ENCODE assay signal across 17 cellular contexts in the genomic region with DNA sequence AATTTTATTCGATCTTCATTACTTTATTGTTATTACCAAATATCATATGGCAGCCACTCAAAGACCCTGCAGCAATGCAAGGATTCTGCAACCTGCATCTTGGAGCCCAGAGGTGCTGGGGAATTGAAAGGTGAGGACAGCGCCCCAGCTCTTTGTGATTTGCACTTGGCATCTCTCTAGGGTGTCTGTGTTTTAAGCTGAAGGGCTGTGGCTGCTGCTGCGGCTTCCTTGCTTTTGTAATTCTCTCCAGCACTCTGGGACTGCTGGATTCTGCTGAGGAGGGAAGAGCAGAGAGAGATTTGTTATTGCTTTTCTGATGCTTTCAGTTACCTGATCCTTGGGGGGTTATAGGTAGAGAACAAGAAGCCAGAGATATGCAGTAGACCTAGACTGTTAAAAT.
DNase-seq lines count a peak whose midpoint lies in the region; ATAC-seq and TF ChIP-seq lines count a peak whose summit lies in the region.
"Had no signal": no experiment of that assay in that cellular context is flagged by ENCODE, and none has a peak within 500 bp of the region (broad histone marks: within the 10 kb centered on the region; RNA-seq: fewer than 3 reads in every experiment).

No MANE protein-coding gene starts in this region.

- no peaks in the 10 kb centered on the region for H3K79me2 ChIP-seq in DND-41 (ENCODE audit: insufficient read depth, low read length)

- peaks cover 29% of the 10 kb centered on the region for H3K4me1 ChIP-seq in DND-41 (ENCODE audit: insufficient read depth, low read length)
- H3K4me1 ChIP-seq in A673 (ENCODE audit: insufficient read depth, low read length, poor library complexity, severe bottlenecking) = no peaks in the 10 kb centered on the region

- no TSS peak for BruUV-seq in A673 (replicated peaks; lab: Mats Ljungman, UMichigan)

- DNase-seq in DND-41 (no peak), H7 (peak; percentile 10), iPS-NIHi11 (ENCODE audit: low spot score) (peak; percentile 14), cerebellum (ENCODE audit: low spot score) (no peak), NCI-H2081 (lab: John Stamatoyannopoulos, UW) (no peak), A673 (ENCODE audit: low spot score) (no peak)
- DNase-seq: AML-193; Calu3; CD8-positive, alpha-beta T cell; DMS79 treated with DMSO at 0.1 percent for 48 hours; EL; GM23248; HFFc6; IMR-90 had no signal

- H3K27ac ChIP-seq in DND-41 (ENCODE audit: low read length) (peak overlapping the region; percentile 80; the same call in 1 of the 2 replicates), A673 (ENCODE audit: low read depth, low read length, poor library complexity, severe bottlenecking) (no peak overlapping the region)
- H3K27ac ChIP-seq: GM23248, HL-60 had no signal

- POLR2A ChIA-PET in A673 (lab: Charles Lee; ENCODE audit: low non-redundant PET) = no interaction called here

- TF ChIP-seq CTCF in DND-41 (IDR thresholded peaks at IDR 0.05; ENCODE audit: borderline replicate concordance, extremely low read depth, low read length, poor library complexity, severe bottlenecking) (no peak), A673 (conservative IDR thresholded peaks at IDR 0.05; ENCODE audit: low read depth, low read length) (no peak)

- intact Hi-C loops in A673 (cut with micrococcal nuclease; ENCODE audit: unreplicated experiment) = no loop called here

- H3K4me2 ChIP-seq in DND-41 (ENCODE audit: insufficient read depth, low read length) = no peak overlapping the region

- H3K9me3 ChIP-seq in DND-41 (ENCODE audit: insufficient read depth, low read length, severe bottlenecking) = no peaks in the 10 kb centered on the region
- H3K9me3 ChIP-seq in A673 (ENCODE audit: low read depth, low read length, poor library complexity, severe bottlenecking) = no peaks in the 10 kb centered on the region

- H3K9ac ChIP-seq in DND-41 (ENCODE audit: low read depth, low read length) = no peak overlapping the region
- H3K9ac ChIP-seq: GM23248 had no signal

- H3K4me3 ChIP-seq in DND-41 (ENCODE audit: low read depth in 1 of 2, low read length in 2 of 2) = no peak overlapping the region
- no peak overlapping the region for H3K4me3 ChIP-seq in H7 (ENCODE audit: insufficient read depth, low read depth, low read length)
- no peak overlapping the region for H3K4me3 ChIP-seq in A673 (ENCODE audit: low read depth, low read length, poor library complexity, severe bottlenecking)
- H3K4me3 ChIP-seq: GM23248, K562 had no signal

- ATAC-seq in DND-41 (ENCODE audit: insufficient read depth, low read depth) = no peak
- ATAC-seq: CD8-positive, alpha-beta T cell; HCT116; K562 had no signal

- H2AFZ ChIP-seq in DND-41 (ENCODE audit: low read depth, low read length) = no peak overlapping the region
- H2AFZ ChIP-seq: GM23248 had no signal

- CTCF ChIA-PET in A673 (lab: Charles Lee) = no interaction called here

- no peaks in the 10 kb centered on the region for H4K20me1 ChIP-seq in DND-41 (ENCODE audit: insufficient read depth, low read length)

- H3K27me3 ChIP-seq in DND-41 (ENCODE audit: insufficient read depth, low read length, poor library complexity) (no peaks in the 10 kb centered on the region), H7 (ENCODE audit: control insufficient read depth, insufficient read depth, low read length) (no peaks in the 10 kb centered on the region), A673 (replicated peaks; ENCODE audit: insufficient read depth, low read depth, low read length, poor library complexity) (peaks cover 3% of the 10 kb centered on the region)

- H3K36me3 ChIP-seq in DND-41 (ENCODE audit: insufficient read depth, low read length) (no peaks in the 10 kb centered on the region), H7 (replicated peaks; ENCODE audit: control insufficient read depth, insufficient read depth, low read length) (no peaks in the 10 kb centered on the region), A673 (ENCODE audit: insufficient read depth, low read length, poor library complexity, severe bottlenecking) (no peaks in the 10 kb centered on the region)

Comparison
In these comparisons a context has a peak if more than half of its experiments do, and no peak if none do; other contexts are left out.
1. DNase-seq: peak in H7 (single experiment) and iPS-NIHi11 (single experiment); none in DND-41 (single experiment), cerebellum (single experiment), NCI-H2081 (0 of 2) and A673 (single experiment).